ENCODE assay signal across 10 cellular contexts in genomic region chr10:114405011-114405350, GRCh38. TPM values are rescaled to one million over a fixed set of nuclear protein-coding genes. Genes with fewer than 3 reads are reported as not detected.
DNase-seq lines count a peak whose midpoint lies in the region; ATAC-seq and TF ChIP-seq lines count a peak whose summit lies in the region.
"Had no signal": no experiment of that assay in that cellular context is flagged by ENCODE, and none has a peak within 500 bp of the region (broad histone marks: within the 10 kb centered on the region; RNA-seq: fewer than 3 reads in every experiment).

No MANE protein-coding gene starts in this region.

- H3K4me1 Mint-ChIP-seq in nephron = peaks cover 44% of the 10 kb centered on the region

- TF ChIP-seq CTCF in cardiac muscle cell (IDR thresholded peaks at IDR 0.05; ENCODE audit: low read depth, low read length) = no peak
- TF ChIP-seq CTCF in nephron (IDR thresholded peaks at IDR 0.05; ENCODE audit: unreplicated experiment in 3 of 3) = no peak
- TF ChIP-seq CTCF in transverse colon (IDR thresholded peaks at IDR 0.05) = no peak

- no peaks in the 10 kb centered on the region for H3K9me3 Mint-ChIP-seq in nephron
- H3K9me3 Mint-ChIP-seq: activated T-cell treated with anti-CD3 and anti-CD28 coated beads, Interleukin-2, amount 50 U/mL, for 24 hours; dendritic cell treated with granulocyte-macrophage colony-stimulating factor and Interleukin-4, amounts not matched to agents 40 ng/mL and 50 ng/mL, for 4 days had no signal

- peak overlapping the region; percentile 22 to 65 (median 55) for H3K27ac Mint-ChIP-seq in nephron
- H3K27ac Mint-ChIP-seq: activated T-cell treated with anti-CD3 and anti-CD28 coated beads, Interleukin-2, amount 50 U/mL, for 24 hours; dendritic cell treated with granulocyte-macrophage colony-stimulating factor and Interleukin-4, amounts not matched to agents 40 ng/mL and 50 ng/mL, for 4 days had no signal

- ATAC-seq in left cardiac atrium = no peak
- peak; percentile 55 for ATAC-seq in esophagus mucosa

- H3K4me3 ChIP-seq in cardiac muscle cell (peak overlapping the region; percentile 31), transverse colon (peak overlapping the region in 3 of 4 donors; percentile 49 to 51 (median 50))

- in situ Hi-C loops in transverse colon (cut with MboI; ENCODE audit: low pct_ligation_motif_present in 1 of 4, low pct_unique_long_range_greater_than_20kb in 1 of 4, low sequenced_read_pairs in 3 of 4) = no loop called here

- H3K9me3 ChIP-seq in cardiac muscle cell (ENCODE audit: low read depth) (no peaks in the 10 kb centered on the region), transverse colon (no peaks in the 10 kb centered on the region)

- 36% methylated on average over 16 of the region's 16 CpGs; no CpG with 5 or more reads in 1 of the 2 donors for WGBS in transverse colon (ENCODE audit: low coverage in 1 of 2), 2 donors

- peaks cover 46% of the 10 kb centered on the region for H3K27me3 Mint-ChIP-seq in nephron (ENCODE audit: low read depth)

- no peak for TF ChIP-seq EP300 in transverse colon (IDR thresholded peaks at IDR 0.05; ENCODE audit: low read depth)

- TF ChIP-seq POLR2A in transverse colon (IDR thresholded peaks at IDR 0.05) = peak; percentile 42

- H3K27ac ChIP-seq in cardiac muscle cell (no peak overlapping the region), transverse colon (peak overlapping the region; percentile 66 to 80 (median 75))

- peak overlapping the region; percentile 80 to 87 (median 87) for H3K4me3 Mint-ChIP-seq in nephron
- H3K4me3 Mint-ChIP-seq: dendritic cell treated with granulocyte-macrophage colony-stimulating factor and Interleukin-4, amounts not matched to agents 40 ng/mL and 50 ng/mL, for 4 days had no signal

- no peak for DNase-seq in cardiac muscle cell (ENCODE audit: low read depth in 1 of 2, low spot score in 1 of 2)
- DNase-seq in left cardiac atrium = no peak
- DNase-seq in transverse colon = peak; percentile 70
- no peak for DNase-seq in T-helper 1 cell
- no peak for DNase-seq in T-helper 2 cell
- DNase-seq in SIG-M5 treated with dmso at 0.1 percent for 504 hours (lab: John Stamatoyannopoulos, UW; ENCODE audit: unreplicated experiment) = no peak
- DNase-seq: activated T-cell treated with anti-CD3 and anti-CD28 coated beads, Interleukin-2, amount 50 U/mL, for 24 hours had no signal

- no peaks in the 10 kb centered on the region for H3K36me3 Mint-ChIP-seq in nephron (ENCODE audit: low read depth)

- H3K4me1 ChIP-seq in cardiac muscle cell (ENCODE audit: low read depth) = peaks cover 6% of the 10 kb centered on the region
- peaks cover 9 to 28% (median 19%) of the 10 kb centered on the region in 4 donors for H3K4me1 ChIP-seq in transverse colon

- intact Hi-C loops in left cardiac atrium (cut with DNase I) (loop anchor here (10.0 kb wide), 1 partner anchor 100 kb away; no protein-coding TSS in a partner anchor), transverse colon (cut with DNase I; ENCODE audit: low total_unique reads) (no loop called here)

- peaks cover 47% of the 10 kb centered on the region for H3K27me3 ChIP-seq in cardiac muscle cell
- peaks cover 25% of the 10 kb centered on the region for H3K27me3 ChIP-seq in transverse colon

- H3K36me3 ChIP-seq in cardiac muscle cell (no peaks in the 10 kb centered on the region), transverse colon (no peaks in the 10 kb centered on the region)

RNA-seq across cellular contexts. Expression of gene AFAP1L2, which starts 0.7 kb away (rescaled TPM):
- 1.9 and 3.8 TPM in 2 replicates for total RNA-seq in cardiac muscle cell
- polyA plus RNA-seq in cardiac muscle cell = 0.75 and 2.6 TPM in 2 replicates
- total RNA-seq in left cardiac atrium = 1 to 10 TPM; 5.5 to 7.6 TPM
- 22.8 TPM for total RNA-seq in esophagus mucosa
- 10 to 100 TPM; 12.2 to 42.6 (median 13.2) TPM for total RNA-seq in transverse colon
